ENCODE assay signal across 7 cellular contexts in the genomic region with DNA sequence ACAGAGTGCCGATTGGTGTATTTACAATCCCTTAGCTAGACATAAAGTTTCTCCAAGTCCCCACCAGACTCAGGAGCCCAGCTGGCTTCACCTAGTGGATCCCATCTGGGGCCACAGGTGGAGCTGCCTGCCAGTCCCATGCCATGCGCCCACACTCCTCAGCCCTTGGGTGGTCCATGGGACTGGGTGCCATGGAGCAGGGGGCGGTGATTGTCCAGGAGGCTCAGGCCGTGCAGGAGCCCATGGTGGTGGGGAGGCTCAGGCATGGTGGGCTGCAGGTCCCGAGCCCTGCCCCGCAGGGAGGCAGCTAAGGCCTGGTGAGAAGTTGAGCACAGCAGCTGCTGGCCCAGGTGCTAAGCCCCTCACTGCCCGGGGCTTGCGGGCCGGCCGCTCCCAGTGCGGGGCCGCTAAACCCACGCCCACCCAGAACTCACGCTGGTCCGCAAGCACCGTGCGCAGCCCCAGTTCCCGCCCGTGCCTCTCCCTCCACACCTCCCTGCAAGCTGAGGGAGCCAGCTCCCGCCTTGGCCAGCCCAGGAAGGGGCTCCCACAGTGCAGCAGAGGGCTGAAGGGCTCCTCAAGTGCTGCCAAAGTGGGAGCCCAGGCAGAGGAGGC. TPM values are rescaled to one million over a fixed set of nuclear protein-coding genes. Genes with fewer than 3 reads are reported as not detected.
"Had no signal": no experiment of that assay in that cellular context is flagged by ENCODE, and none has a peak within 500 bp of the region (broad histone marks: within the 10 kb centered on the region; RNA-seq: fewer than 3 reads in every experiment).

No MANE protein-coding gene starts in this region.

RNA-seq across cellular contexts. Expression of gene GNG4, which starts 55.2 kb away (rescaled TPM):
- total RNA-seq: left lobe of liver, left lung, left ventricle myocardium superior, lower lobe of right lung, myocyte had no signal
- polyA plus RNA-seq: immature natural killer cell, liver had no signal
